Comparison of ENCODE assay signal across 16 cellular contexts in the genomic region with DNA sequence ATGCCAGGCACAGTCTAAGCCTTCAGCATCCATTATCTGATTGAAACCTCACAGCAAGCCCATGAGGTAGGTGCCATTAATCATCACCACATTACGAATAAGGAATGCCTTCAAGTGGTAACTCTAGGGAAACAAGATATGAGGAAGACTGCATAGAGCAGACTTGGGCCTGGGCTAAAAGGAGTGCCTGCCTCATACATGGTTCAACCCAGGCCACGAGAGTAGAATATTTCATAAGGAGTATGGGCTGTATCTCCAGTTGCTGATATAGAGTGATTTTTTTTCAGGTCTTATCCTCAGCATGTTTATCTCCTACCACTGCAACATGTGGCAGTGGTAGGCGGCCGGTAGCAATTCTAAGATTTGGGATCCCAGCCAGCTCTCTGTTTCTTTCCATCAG. TPM values are rescaled to one million over a fixed set of nuclear protein-coding genes. Genes with fewer than 3 reads are reported as not detected.
DNase-seq lines count a peak whose midpoint lies in the region; ATAC-seq, FAIRE-seq and TF ChIP-seq lines count a peak whose summit lies in the region.
"Had no signal": no experiment of that assay in that cellular context is flagged by ENCODE, and none has a peak within 500 bp of the region (broad histone marks: within the 10 kb centered on the region; RNA-seq: fewer than 3 reads in every experiment).

No MANE protein-coding gene starts in this region.

- H3K27me3 Mint-ChIP-seq in T-helper 17 cell, result no peaks in the 10 kb centered on the region
- H3K27me3 Mint-ChIP-seq: activated naive CD8-positive, alpha-beta T cell treated with anti-CD3 and anti-CD28 coated beads, Interleukin-2, amount 50 U/mL, for 24 hours; dendritic cell treated with granulocyte-macrophage colony-stimulating factor and Interleukin-4, amounts not matched to agents 40 ng/mL and 50 ng/mL, for 4 days had no signal

- H3K4me1 Mint-ChIP-seq in T-helper 17 cell, result peaks cover 11% of the 10 kb centered on the region

- H3K4me3 Mint-ChIP-seq in T-helper 17 cell, result no peak overlapping the region
- H3K4me3 Mint-ChIP-seq: activated naive CD8-positive, alpha-beta T cell treated with anti-CD3 and anti-CD28 coated beads, Interleukin-2, amount 50 U/mL, for 24 hours; dendritic cell treated with granulocyte-macrophage colony-stimulating factor and Interleukin-4, amounts not matched to agents 40 ng/mL and 50 ng/mL, for 4 days; T-cell had no signal

- no peak overlapping the region for H3K4me3 ChIP-seq in fibroblast of villous mesenchyme (ENCODE audit: low read depth, low read length)
- H3K4me3 ChIP-seq: testis had no signal

- no peak overlapping the region for H3K27ac Mint-ChIP-seq in T-helper 17 cell
- H3K27ac Mint-ChIP-seq: dendritic cell treated with granulocyte-macrophage colony-stimulating factor and Interleukin-4, amounts not matched to agents 40 ng/mL and 50 ng/mL, for 4 days; T-cell had no signal

- no peaks in the 10 kb centered on the region for H3K36me3 Mint-ChIP-seq in T-helper 17 cell (ENCODE audit: low read depth)

- no peak for TF ChIP-seq CTCF in fibroblast of villous mesenchyme (IDR thresholded peaks at IDR 0.05; ENCODE audit: insufficient read depth, low read depth, low read length)

- DNase-seq in A172 (ENCODE audit: low spot score) (peak; percentile 8), GM19239 (ENCODE audit: insufficient read length, low spot score) (no peak), amniotic epithelial cell (ENCODE audit: low read depth) (peak; percentile 86), fibroblast of villous mesenchyme (ENCODE audit: low read depth) (peak; percentile 80), T-helper 17 cell (no peak)
- no peak for DNase-seq in central memory CD4-positive, alpha-beta T cell
- DNase-seq: activated naive CD8-positive, alpha-beta T cell treated with anti-CD3 and anti-CD28 coated beads, Interleukin-2, amount 50 U/mL, for 24 hours; AML-193; DMS153; foreskin melanocyte; T-cell; testis had no signal

- H3K9me3 ChIP-seq in T-helper 17 cell (ENCODE audit: control insufficient read depth, low read length, poor library complexity, severe bottlenecking), result no peaks in the 10 kb centered on the region
- H3K9me3 ChIP-seq: testis had no signal

- peak; percentile 49 for FAIRE-seq in GM19239 (lab: Jason Lieb, UNC)
- FAIRE-seq: HTR-8/SVneo had no signal

- ATAC-seq in GM18858 (IDR thresholded peaks at IDR 0.05; ENCODE audit: unreplicated experiment), result no peak
- no peak for ATAC-seq in T-helper 17 cell
- ATAC-seq in GM18868 (IDR thresholded peaks at IDR 0.05; ENCODE audit: unreplicated experiment), result no peak
- ATAC-seq: activated naive CD8-positive, alpha-beta T cell treated with anti-CD3 and anti-CD28 coated beads, Interleukin-2, amount 50 U/mL, for 24 hours; T-cell had no signal

RNA-seq across cellular contexts. Expression of a gene that starts 51.7 kb away (rescaled TPM):
- 33.3 and 36.5 TPM in 2 replicates for total RNA-seq in A172 (2014; rRNA removed; shearing (Covaris generic))
- 56.0 and 81.6 TPM in 2 replicates for total RNA-seq in fibroblast of villous mesenchyme
- 10 to 100 TPM; 14.4 to 17.1 TPM for total RNA-seq in T-helper 17 cell

Comparison
In these comparisons a context has a peak if more than half of its experiments do, and no peak if none do; other contexts are left out.
1. DNase-seq: peak in A172 (single experiment), amniotic epithelial cell (single experiment) and fibroblast of villous mesenchyme (single experiment); none in GM19239 (single experiment), central memory CD4-positive, alpha-beta T cell (single experiment) and T-helper 17 cell (0 of 3).